1 cellular context compared by ENCODE assay signal in genomic region chr1:64933296-64934070, GRCh38.
TF ChIP-seq lines count a peak whose summit lies in the region.

No MANE protein-coding gene starts in this region.

TF ChIP-seq in SK-N-SH, 30 proteins besides CTCF, POLR2A, EP300 and RAD21 (continued from another document):
- 0 out of 2 replicates have a peak, but pooled peaks have one; percentile 24 for TF ChIP-seq YY1 (IDR thresholded peaks at IDR 0.05; ENCODE audit: low read depth)
- TF ChIP-seq MXI1 (IDR thresholded peaks at IDR 0.05; ENCODE audit: low read depth, low read length) = no peak
